23 cellular contexts compared by ENCODE assay signal in genomic region chr11:122895591-122895990, GRCh38. TPM values are rescaled to one million over a fixed set of nuclear protein-coding genes. Genes with fewer than 3 reads are reported as not detected.
A peak's percentile ranks its signal among the peaks of the same experiment; 100 is the strongest.
DNase-seq lines count a peak whose midpoint lies in the region; ATAC-seq and TF ChIP-seq lines count a peak whose summit lies in the region.
"Had no signal": no experiment of that assay in that cellular context is flagged by ENCODE, and none has a peak within 500 bp of the region (broad histone marks: within the 10 kb centered on the region; RNA-seq: fewer than 3 reads in every experiment).

No MANE protein-coding gene starts in this region.

- H3K9me3 Mint-ChIP-seq in activated naive CD4-positive, alpha-beta T cell treated with anti-CD3 and anti-CD28 coated beads, Interleukin-2, amount 50 U/mL, for 72 hours = no peaks in the 10 kb centered on the region
- H3K9me3 Mint-ChIP-seq: activated naive CD4-positive, alpha-beta T cell treated with anti-CD3 and anti-CD28 coated beads, Interleukin-2, amount 10 ng/mL, durations not matched to agents 7 days and 5 days had no signal

- no peak for DNase-seq in activated naive CD4-positive, alpha-beta T cell treated with anti-CD3 and anti-CD28 coated beads, Interleukin-2, amount 50 U/mL, for 72 hours (ENCODE audit: low spot score in 2 of 2)
- DNase-seq in activated naive CD4-positive, alpha-beta T cell treated with anti-CD3 and anti-CD28 coated beads, Interleukin-2, amount 50 U/mL, for 16 hours = no peak
- DNase-seq in NCI-H2029 (lab: John Stamatoyannopoulos, UW) (peak; percentile 91), NCI-H774 (lab: John Stamatoyannopoulos, UW) (peak; percentile 97), sciatic nerve (ENCODE audit: low spot score) (no peak), KG1 (lab: John Stamatoyannopoulos, UW) (no peak), coronary artery (ENCODE audit: low spot score) (no peak)
- DNase-seq: activated CD4-positive, alpha-beta T cell treated with anti-CD3 and anti-CD28 coated beads for 4 hours; activated naive CD4-positive, alpha-beta T cell treated with anti-CD3 and anti-CD28 coated beads, Interleukin-2, amount 10 ng/mL, durations not matched to agents 7 days and 5 days; activated T-cell treated with anti-CD3 and anti-CD28 coated beads for 4 hours; brain microvascular endothelial cell; left ventricle myocardium superior; NCI-H510A treated with DMSO at 0.1 percent for 48 hours; nucleus accumbens; stimulated activated CD4-positive, alpha-beta T cell treated with anti-CD3 and anti-CD28 coated beads, Interleukin-15, amount 100 ng/mL, for 24 hours had no signal

- peak; percentile 56 to 67 for ATAC-seq in activated naive CD4-positive, alpha-beta T cell treated with anti-CD3 and anti-CD28 coated beads, Interleukin-2, amount 50 U/mL, for 72 hours
- ATAC-seq in sciatic nerve = peak; percentile 52
- ATAC-seq in HG02759 (IDR thresholded peaks at IDR 0.05; ENCODE audit: unreplicated experiment) = no peak
- ATAC-seq: A549, HepG2, left ventricle myocardium superior had no signal

- intact Hi-C loops in sciatic nerve (cut with DNase I) = no loop called here

- H3K27ac ChIP-seq in coronary artery = no peak overlapping the region
- H3K27ac ChIP-seq: A549, brain microvascular endothelial cell, right atrium auricular region, SJSA1, vagina had no signal

- H3K27ac Mint-ChIP-seq in activated naive CD4-positive, alpha-beta T cell treated with anti-CD3 and anti-CD28 coated beads, Interleukin-2, amount 50 U/mL, for 72 hours = no peak overlapping the region
- H3K27ac Mint-ChIP-seq: activated naive CD4-positive, alpha-beta T cell treated with anti-CD3 and anti-CD28 coated beads, Interleukin-2, amount 10 ng/mL, durations not matched to agents 7 days and 5 days had no signal

- no peak overlapping the region for H3K4me3 ChIP-seq in coronary artery
- H3K4me3 ChIP-seq: A549, right atrium auricular region, SJSA1, vagina had no signal

- no peak for TF ChIP-seq CTCF in coronary artery (IDR thresholded peaks at IDR 0.05)

- H3K36me3 Mint-ChIP-seq in activated naive CD4-positive, alpha-beta T cell treated with anti-CD3 and anti-CD28 coated beads, Interleukin-2, amount 50 U/mL, for 72 hours = no peaks in the 10 kb centered on the region
- H3K36me3 Mint-ChIP-seq: activated naive CD4-positive, alpha-beta T cell treated with anti-CD3 and anti-CD28 coated beads, Interleukin-2, amount 10 ng/mL, durations not matched to agents 7 days and 5 days had no signal

RNA-seq across cellular contexts. Expression of gene JHY, which starts 13.0 kb away (rescaled TPM):
- total RNA-seq in activated naive CD4-positive, alpha-beta T cell treated with anti-CD3 and anti-CD28 coated beads, Interleukin-2, amount 50 U/mL, for 72 hours = 1 to 10 TPM; 1.5 to 2.2 TPM
- 13.3 TPM for total RNA-seq in sciatic nerve
- total RNA-seq: HepG2 had no signal

RNA-seq across cellular contexts. Expression of gene CRTAM, which starts 57.3 kb away (rescaled TPM):
- under 1 TPM; 0.43 to 0.56 TPM for total RNA-seq in activated naive CD4-positive, alpha-beta T cell treated with anti-CD3 and anti-CD28 coated beads, Interleukin-2, amount 50 U/mL, for 72 hours
- total RNA-seq in sciatic nerve = 1.9 TPM
- total RNA-seq: dermis microvascular lymphatic vessel endothelial cell, glomerular endothelial cell, HepG2, left ventricle myocardium superior, SJSA1, vagina had no signal

Comparison
In these comparisons a context has a peak if more than half of its experiments do, and no peak if none do; other contexts are left out.
1. DNase-seq: peak in NCI-H2029 (single experiment) and NCI-H774 (single experiment); none in activated naive CD4-positive, alpha-beta T cell treated with anti-CD3 and anti-CD28 coated beads, Interleukin-2, amount 50 U/mL, for 72 hours (0 of 2), activated naive CD4-positive, alpha-beta T cell treated with anti-CD3 and anti-CD28 coated beads, Interleukin-2, amount 50 U/mL, for 16 hours (single experiment), sciatic nerve (single experiment), KG1 (single experiment) and coronary artery (single experiment).